ENCODE assay signal across 9 cellular contexts in genomic region chr10:124697443-124697836, GRCh38. TPM values are rescaled to one million over a fixed set of nuclear protein-coding genes. Genes with fewer than 3 reads are reported as not detected.
A peak's percentile ranks its signal among the peaks of the same experiment; 100 is the strongest.
DNase-seq lines count a peak whose midpoint lies in the region; ATAC-seq and TF ChIP-seq lines count a peak whose summit lies in the region.
"Had no signal": no experiment of that assay in that cellular context is flagged by ENCODE, and none has a peak within 500 bp of the region (broad histone marks: within the 10 kb centered on the region; RNA-seq: fewer than 3 reads in every experiment).

No MANE protein-coding gene starts in this region.

- H3K4me3 Mint-ChIP-seq in activated naive CD8-positive, alpha-beta T cell treated with anti-CD3 and anti-CD28 coated beads, Interleukin-2, amount 10 ng/mL, durations not matched to agents 7 days and 5 days: peak overlapping the region; percentile 80
- peak overlapping the region in 8 of 10 donors; percentile 67 to 82 (median 77) for H3K4me3 Mint-ChIP-seq in naive thymus-derived CD8-positive, alpha-beta T cell

- H3K4me1 Mint-ChIP-seq in activated naive CD8-positive, alpha-beta T cell treated with anti-CD3 and anti-CD28 coated beads, Interleukin-2, amount 10 ng/mL, durations not matched to agents 7 days and 5 days: peaks cover 58% of the 10 kb centered on the region
- peaks cover 45 to 95% (median 88%) of the 10 kb centered on the region in 4 donors for H3K4me1 Mint-ChIP-seq in naive thymus-derived CD8-positive, alpha-beta T cell

- H3K27me3 ChIP-seq in heart right ventricle (no peaks in the 10 kb centered on the region), aorta (ENCODE audit: control insufficient read depth in 1 of 2, insufficient read depth in 2 of 2, low read length in 1 of 2) (no peaks in the 10 kb centered on the region)

- DNase-seq in heart right ventricle: no peak
- no peak for DNase-seq in Right ventricle myocardium superior
- no peak for DNase-seq in activated naive CD8-positive, alpha-beta T cell treated with anti-CD3 and anti-CD28 coated beads, Interleukin-2, amount 10 ng/mL, durations not matched to agents 7 days and 5 days
- no peak for DNase-seq in naive thymus-derived CD8-positive, alpha-beta T cell
- DNase-seq in aorta: peak; percentile 17 to 51
- no peak for DNase-seq in NCI-H446 treated with DMSO at 0.1 percent for 48 hours (lab: John Stamatoyannopoulos, UW)
- no peak for DNase-seq in central memory CD4-positive, alpha-beta T cell
- DNase-seq: NCI-H187 treated with DMSO at 0.1 percent for 48 hours had no signal

- no peaks in the 10 kb centered on the region for H3K9me3 Mint-ChIP-seq in activated naive CD8-positive, alpha-beta T cell treated with anti-CD3 and anti-CD28 coated beads, Interleukin-2, amount 10 ng/mL, durations not matched to agents 7 days and 5 days
- H3K9me3 Mint-ChIP-seq in naive thymus-derived CD8-positive, alpha-beta T cell: no peaks in the 10 kb centered on the region

- H3K36me3 ChIP-seq in heart right ventricle (peaks cover 0 to 41% (median 5%) of the 10 kb centered on the region in 9 donors), aorta (ENCODE audit: control insufficient read depth in 1 of 2, insufficient read depth in 2 of 2, low read length in 1 of 2) (no peaks in the 10 kb centered on the region)

- POLR2A ChIA-PET in activated naive CD8-positive, alpha-beta T cell treated with anti-CD3 and anti-CD28 coated beads, Interleukin-2, amount 10 ng/mL, durations not matched to agents 7 days and 5 days (lab: Charles Lee): interaction anchor here (0.9 to 3.5 kb wide), 12 partner anchors 8 to 104 kb away, joined by 3 to 21 read pairs (median 6); partner anchors contain the start of gene ABRAXAS2
- POLR2A ChIA-PET in naive thymus-derived CD8-positive, alpha-beta T cell (lab: Charles Lee): interaction anchor here (0.7 to 4.0 kb wide), 15 partner anchors 8 to 78 kb away, joined by 3 to 24 read pairs (median 6); partner anchors contain the start of gene FAM53B

- no peaks in the 10 kb centered on the region for H3K27me3 Mint-ChIP-seq in activated naive CD8-positive, alpha-beta T cell treated with anti-CD3 and anti-CD28 coated beads, Interleukin-2, amount 10 ng/mL, durations not matched to agents 7 days and 5 days
- H3K27me3 Mint-ChIP-seq in naive thymus-derived CD8-positive, alpha-beta T cell: no peaks in the 10 kb centered on the region

- H3K9me3 ChIP-seq in heart right ventricle (no peaks in the 10 kb centered on the region), aorta (ENCODE audit: control insufficient read depth, low read length) (no peaks in the 10 kb centered on the region)

- intact Hi-C loops in heart right ventricle (cut with DNase I): no loop called here
- intact Hi-C loops in Right ventricle myocardium superior (cut with DNase I): no loop called here
- intact Hi-C loops in aorta (cut with DNase I): no loop called here

- H3K27ac ChIP-seq in heart right ventricle: peak overlapping the region in 6 of 10 donors; percentile 61 to 97 (median 90)
- no peak overlapping the region for H3K27ac ChIP-seq in aorta (ENCODE audit: low read depth in 1 of 2, low read length in 2 of 2)

- H3K36me3 Mint-ChIP-seq in activated naive CD8-positive, alpha-beta T cell treated with anti-CD3 and anti-CD28 coated beads, Interleukin-2, amount 10 ng/mL, durations not matched to agents 7 days and 5 days: peaks cover 17% of the 10 kb centered on the region
- H3K36me3 Mint-ChIP-seq in naive thymus-derived CD8-positive, alpha-beta T cell: peaks cover 0 to 25% (median 18%) of the 10 kb centered on the region in 3 donors

- TF ChIP-seq CTCF in heart right ventricle (IDR thresholded peaks at IDR 0.05): no peak

- H3K27ac Mint-ChIP-seq in activated naive CD8-positive, alpha-beta T cell treated with anti-CD3 and anti-CD28 coated beads, Interleukin-2, amount 10 ng/mL, durations not matched to agents 7 days and 5 days: peak overlapping the region; percentile 98
- peak overlapping the region; percentile 90 to 97 (median 92) for H3K27ac Mint-ChIP-seq in naive thymus-derived CD8-positive, alpha-beta T cell

- peaks cover 57 to 98% (median 87%) of the 10 kb centered on the region in 9 donors for H3K4me1 ChIP-seq in heart right ventricle
- H3K4me1 ChIP-seq in aorta (ENCODE audit: control insufficient read depth in 1 of 2, insufficient read depth in 2 of 2, low read length in 2 of 2): peaks cover 0 to 4% of the 10 kb centered on the region in 2 donors

- WGBS in heart right ventricle, 2 donors: 97 to 99% methylated on average over 8 of the region's 8 CpGs
- 97 to 98% methylated on average over 8 of the region's 8 CpGs for WGBS in aorta, 2 donors

- no peak overlapping the region for H3K4me3 ChIP-seq in heart right ventricle
- no peak overlapping the region for H3K4me3 ChIP-seq in aorta (ENCODE audit: low read length in 2 of 2)

- ATAC-seq in heart right ventricle: no peak
- ATAC-seq in Right ventricle myocardium superior (ENCODE audit: poor library complexity): no peak
- ATAC-seq in activated naive CD8-positive, alpha-beta T cell treated with anti-CD3 and anti-CD28 coated beads, Interleukin-2, amount 10 ng/mL, durations not matched to agents 7 days and 5 days (ENCODE audit: low read depth): no peak
- ATAC-seq in naive thymus-derived CD8-positive, alpha-beta T cell: no peak
- no peak for ATAC-seq in aorta (ENCODE audit: low FRiP score)
- ATAC-seq in GM18520 (IDR thresholded peaks at IDR 0.05; ENCODE audit: unreplicated experiment): no peak

RNA-seq across cellular contexts. Expression of gene FAM53B, which starts 46.7 kb away (rescaled TPM):
- total RNA-seq in heart right ventricle: 10 to 100 TPM; 19.0 to 42.9 (median 31.3) TPM
- polyA plus RNA-seq in heart right ventricle: 10 to 100 TPM; 11.6 to 25.5 TPM
- total RNA-seq in Right ventricle myocardium superior: 38.1 TPM
- 10 to 100 TPM; 29.8 to 33.0 TPM for total RNA-seq in activated naive CD8-positive, alpha-beta T cell treated with anti-CD3 and anti-CD28 coated beads, Interleukin-2, amount 10 ng/mL, durations not matched to agents 7 days and 5 days
- total RNA-seq in naive thymus-derived CD8-positive, alpha-beta T cell: 10 to 100 TPM; 22.2 to 23.2 TPM
- polyA plus RNA-seq in naive thymus-derived CD8-positive, alpha-beta T cell: 10 to 100 TPM in 2 of 3 donors, 1 to 10 TPM in 1; 2.4 to 15.1 (median 11.9) TPM
- 10 to 100 TPM; 13.4 to 20.6 TPM for total RNA-seq in aorta
- 1 to 10 TPM; 5.1 to 5.9 TPM for polyA plus RNA-seq in aorta

Comparison
In these comparisons a context has a peak if more than half of its experiments do, and no peak if none do; other contexts are left out.
1. DNase-seq: peak in aorta (2 of 2); none in heart right ventricle (0 of 2), Right ventricle myocardium superior (single experiment), activated naive CD8-positive, alpha-beta T cell treated with anti-CD3 and anti-CD28 coated beads, Interleukin-2, amount 10 ng/mL, durations not matched to agents 7 days and 5 days (single experiment), naive thymus-derived CD8-positive, alpha-beta T cell (0 of 10), NCI-H446 treated with DMSO at 0.1 percent for 48 hours (single experiment) and central memory CD4-positive, alpha-beta T cell (single experiment).
2. H3K27ac ChIP-seq: peak in heart right ventricle (6 of 10); none in aorta (0 of 2).